ENCODE assay signal across 9 cellular contexts in the genomic region with DNA sequence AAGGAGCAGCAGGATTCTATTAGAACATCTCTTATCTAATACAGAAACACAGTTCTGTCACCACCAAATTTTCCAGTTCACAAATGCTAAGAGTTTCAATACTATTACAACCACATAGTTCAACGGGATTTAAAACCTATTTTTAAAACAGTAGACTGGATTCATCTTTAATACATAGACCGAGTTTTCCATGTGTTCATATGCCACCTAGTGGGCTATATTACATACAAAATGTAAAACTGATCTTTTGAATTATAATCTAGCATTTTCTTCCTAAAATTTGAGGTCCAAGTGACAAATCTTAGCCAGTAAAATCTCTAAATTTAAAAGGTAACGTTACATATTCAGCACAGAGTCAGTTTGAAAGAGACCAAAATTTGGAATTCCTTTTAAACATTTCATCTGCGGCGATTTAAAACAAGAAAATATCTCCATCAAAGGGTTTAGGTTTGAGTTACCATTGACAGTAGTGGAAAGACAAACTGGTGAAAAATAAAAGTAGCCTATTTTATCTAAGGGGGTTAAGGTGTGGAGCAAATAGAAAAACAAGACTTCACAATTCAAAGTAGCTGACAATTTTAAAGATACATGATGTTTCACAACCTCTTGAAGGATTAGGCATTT.
A peak's percentile ranks its signal among the peaks of the same experiment; 100 is the strongest.
DNase-seq lines count a peak whose midpoint lies in the region; ATAC-seq, FAIRE-seq and TF ChIP-seq lines count a peak whose summit lies in the region.
"Had no signal": no experiment of that assay in that cellular context is flagged by ENCODE, and none has a peak within 500 bp of the region (broad histone marks: within the 10 kb centered on the region; RNA-seq: fewer than 3 reads in every experiment).

No MANE protein-coding gene starts in this region.

- CTCF ChIA-PET in endothelial cell of umbilical vein (lab: Charles Lee): interaction anchor here (1.0 to 1.5 kb wide), 3 partner anchors 119 to 510 kb away, joined by 3 to 6 read pairs (median 3); no protein-coding TSS in a partner anchor

- no peak overlapping the region for H3K9ac ChIP-seq in GM23248
- H3K9ac ChIP-seq in endothelial cell of umbilical vein (replicated peaks; ENCODE audit: extremely low read depth, insufficient read depth, low read length): no peak overlapping the region

- H2AFZ ChIP-seq in GM23248: no peak overlapping the region
- H2AFZ ChIP-seq in endothelial cell of umbilical vein (ENCODE audit: low read depth, low read length): no peak overlapping the region

- H3K79me2 ChIP-seq in GM23248 (ENCODE audit: insufficient read depth) (no peaks in the 10 kb centered on the region), endothelial cell of umbilical vein (ENCODE audit: control insufficient read depth, insufficient read depth, low read length) (no peaks in the 10 kb centered on the region)

- 24 to 32% methylated on average over 5 of the region's 5 CpGs for WGBS in GM23248 (ENCODE audit: low coverage in 1 of 2, low lambda C conversion rate in 2 of 2, missing lambda C conversion rate in 2 of 2), 2 experiments
- WGBS in prostate gland: 45% methylated on average over 5 of the region's 5 CpGs

- intact Hi-C loops in endothelial cell of umbilical vein (cut with micrococcal nuclease): loop anchor here (1.0 kb wide), 2 partner anchors 63 to 509 kb away; no protein-coding TSS in a partner anchor
- intact Hi-C loops in prostate gland (cut with DNase I): loop anchor here (2.0 kb wide), 1 partner anchor 509 kb away; no protein-coding TSS in a partner anchor

- H3K4me2 ChIP-seq in GM23248 (ENCODE audit: unreplicated experiment): no peak overlapping the region
- H3K4me2 ChIP-seq in endothelial cell of umbilical vein (ENCODE audit: insufficient read depth, low read length): no peak overlapping the region

- H3K9me3 ChIP-seq in GM23248 (ENCODE audit: low read depth) (no peaks in the 10 kb centered on the region), endothelial cell of umbilical vein (replicated peaks; ENCODE audit: control insufficient read depth, insufficient read depth, low read length) (no peaks in the 10 kb centered on the region), prostate gland (no peaks in the 10 kb centered on the region)

- POLR2A ChIA-PET in endothelial cell of umbilical vein (lab: Charles Lee): no interaction called here

- H3K9me1 ChIP-seq in endothelial cell of umbilical vein (replicated peaks; ENCODE audit: control insufficient read depth, extremely low read depth, insufficient read depth, low read length): no peaks in the 10 kb centered on the region

- dilution Hi-C loops in endothelial cell of umbilical vein (cut with MboI; ENCODE audit: extremely low pct_ligation_motif_present, low sequenced_read_pairs): no loop called here

- FAIRE-seq in endothelial cell of umbilical vein (lab: Jason Lieb, UNC): no peak
- FAIRE-seq: K562 had no signal

- ATAC-seq in HG03039 (IDR thresholded peaks at IDR 0.05; ENCODE audit: unreplicated experiment) (no peak), GM18519 (IDR thresholded peaks at IDR 0.05; ENCODE audit: low FRiP score, unreplicated experiment) (no peak)
- ATAC-seq: K562 had no signal

- H3K4me3 ChIP-seq in GM23248: no peak overlapping the region
- H3K4me3 ChIP-seq in endothelial cell of umbilical vein (replicated peaks in 1 of 3; ENCODE audit: insufficient read depth in 1 of 3, low read depth in 1 of 3, low read length in 3 of 3): no peak overlapping the region
- no peak overlapping the region for H3K4me3 ChIP-seq in prostate gland
- H3K4me3 ChIP-seq: K562 had no signal

- DNase-seq in GM23248: peak; percentile 47
- peak; percentile 7 to 61 for DNase-seq in NCI-H526 (lab: John Stamatoyannopoulos, UW)
- peak; percentile 9 for DNase-seq in endothelial cell of umbilical vein (ENCODE audit: low read depth, low spot score)
- no peak for DNase-seq in prostate gland (ENCODE audit: low spot score)
- no peak for DNase-seq in cerebellar nuclear complex (lab: John Stamatoyannopoulos, UW)
- no peak for DNase-seq in DMS153 (lab: John Stamatoyannopoulos, UW)

- H3K9me2 ChIP-seq in GM23248 (ENCODE audit: insufficient read depth): no peaks in the 10 kb centered on the region

- H3K27ac ChIP-seq in GM23248 (no peak overlapping the region), endothelial cell of umbilical vein (ENCODE audit: insufficient read depth, low read depth, low read length) (no peak overlapping the region), prostate gland (no peak overlapping the region)

- H3K4me1 ChIP-seq in GM23248 (ENCODE audit: insufficient read depth) (no peaks in the 10 kb centered on the region), endothelial cell of umbilical vein (ENCODE audit: control insufficient read depth, extremely low read depth, insufficient read depth, low read length) (no peaks in the 10 kb centered on the region), prostate gland (replicated peaks) (no peaks in the 10 kb centered on the region)

- no peaks in the 10 kb centered on the region for H3F3A ChIP-seq in GM23248 (ENCODE audit: insufficient read depth)

- no TSS peak for BruUV-seq in endothelial cell of umbilical vein (replicated peaks; lab: Mats Ljungman, UMichigan)

- H3K36me3 ChIP-seq in GM23248 (ENCODE audit: low read depth): no peaks in the 10 kb centered on the region
- H3K36me3 ChIP-seq in endothelial cell of umbilical vein (ENCODE audit: control insufficient read depth in 2 of 2, extremely low read depth in 1 of 2, insufficient read depth in 2 of 2, low read length in 2 of 2): no peaks in the 10 kb centered on the region
- no peaks in the 10 kb centered on the region for H3K36me3 ChIP-seq in prostate gland

- H3K27me3 ChIP-seq in GM23248 (replicated peaks; ENCODE audit: insufficient read depth) (no peaks in the 10 kb centered on the region), endothelial cell of umbilical vein (ENCODE audit: control insufficient read depth in 2 of 2, insufficient read depth in 2 of 2, low read length in 2 of 2) (no peaks in the 10 kb centered on the region), prostate gland (replicated peaks; ENCODE audit: insufficient read depth) (no peaks in the 10 kb centered on the region)

- in situ Hi-C loops in GM23248 (cut with MboI): no loop called here

- peak; percentile 3 to 8 for TF ChIP-seq CTCF in endothelial cell of umbilical vein (IDR thresholded peaks at IDR 0.05; ENCODE audit: extremely low read depth in 1 of 2, insufficient read depth in 1 of 2, low read depth in 1 of 2, low read length in 2 of 2)
- TF ChIP-seq CTCF in prostate gland (IDR thresholded peaks at IDR 0.05): peak; percentile 27 to 77 (median 63)

- H4K20me1 ChIP-seq in GM23248 (ENCODE audit: insufficient read depth) (no peaks in the 10 kb centered on the region), endothelial cell of umbilical vein (replicated peaks; ENCODE audit: control insufficient read depth, extremely low read depth, insufficient read depth, low read length) (no peaks in the 10 kb centered on the region)

- TF ChIP-seq POLR2A in endothelial cell of umbilical vein (IDR thresholded peaks at IDR 0.05; ENCODE audit: low read depth, low read length) (no peak), prostate gland (IDR thresholded peaks at IDR 0.05) (no peak)

TF ChIP-seq in endothelial cell of umbilical vein, 7 proteins besides CTCF, POLR2A, EP300 and RAD21:
- TF ChIP-seq FOS (IDR thresholded peaks at IDR 0.05; ENCODE audit: borderline replicate concordance, insufficient read depth, low read length): no peak
- no peak for TF ChIP-seq GATA2 (IDR thresholded peaks at IDR 0.05; ENCODE audit: insufficient read depth, insufficient read length, low read depth, low read length)
- no peak for TF ChIP-seq MYC (IDR thresholded peaks at IDR 0.05; ENCODE audit: low read depth, low read length)
- no peak for TF ChIP-seq MAX (IDR thresholded peaks at IDR 0.05; ENCODE audit: insufficient read depth, insufficient read length)
- no peak for TF ChIP-seq POLR2AphosphoS5 (IDR thresholded peaks at IDR 0.05; ENCODE audit: insufficient read depth, low read depth, low read length)
- no peak for TF ChIP-seq JUN (IDR thresholded peaks at IDR 0.05; ENCODE audit: borderline replicate concordance, insufficient read depth, insufficient read length, low read depth)
- no peak for TF ChIP-seq EZH2 (IDR thresholded peaks at IDR 0.05; ENCODE audit: borderline replicate concordance, low read depth, low read length, severe bottlenecking)

Comparison
In these comparisons a context has a peak if more than half of its experiments do, and no peak if none do; other contexts are left out.
1. DNase-seq: peak in GM23248 (single experiment), NCI-H526 (2 of 2) and endothelial cell of umbilical vein (single experiment); none in prostate gland (single experiment), cerebellar nuclear complex (0 of 2) and DMS153 (single experiment).